ENCODE assay signal across 27 cellular contexts in genomic region chr1:979744-980072, GRCh38. TPM values are rescaled to one million over a fixed set of nuclear protein-coding genes. Genes with fewer than 3 reads are reported as not detected.
"Had no signal": no experiment of that assay in that cellular context is flagged by ENCODE, and none has a peak within 500 bp of the region (broad histone marks: within the 10 kb centered on the region; RNA-seq: fewer than 3 reads in every experiment).

No MANE protein-coding gene starts in this region.

- H3K27me3 ChIP-seq: MG63 had no signal

- DNase-seq: activated B cell treated with CpG ODN at 0.5 μM for 24 hours; activated CD4-positive, alpha-beta memory T cell treated with anti-CD3 and anti-CD28 coated beads for 36 hours; activated CD4-positive, alpha-beta T cell treated with anti-CD3 and anti-CD28 coated beads for 4 hours; activated CD4-positive, alpha-beta T cell treated with anti-CD3 and anti-CD28 coated beads, Interleukin-2, amount 50 U/mL, for 1 hour; activated CD8-positive, alpha-beta memory T cell treated with anti-CD3 and anti-CD28 coated beads, Interleukin-2, amount 50 U/mL, for 4 hours; activated effector memory CD4-positive, alpha-beta T cell treated with Interleukin-2 at 50 U/mL for 16 hours; activated naive CD4-positive, alpha-beta T cell treated with anti-CD3 and anti-CD28 coated beads, Interleukin-2, amount 10 ng/mL, durations not matched to agents 7 days and 5 days; activated naive CD8-positive, alpha-beta T cell treated with anti-CD3 and anti-CD28 coated beads, Interleukin-2, amount 50 U/mL, for 24 hours; activated T-cell treated with anti-CD3 and anti-CD28 coated beads, Interleukin-2, amount 50 U/mL, for 48 hours; brain microvascular endothelial cell; Kasumi-1; KG1; MG63; NCI-H1048; NCI-H1105 treated with DMSO at 0.1 percent for 48 hours; NCI-H1436; NCI-H1694; NCI-H2029; NCI-H510A; NCI-H526; SW 1271; T-helper 1 cell; T-helper 2 cell; T-helper 9 cell had no signal

- H3K9me3 ChIP-seq: MG63 had no signal

- ATAC-seq: activated naive CD8-positive, alpha-beta T cell treated with anti-CD3 and anti-CD28 coated beads, Interleukin-2, amount 50 U/mL, for 24 hours; Panc1 had no signal

- H3K27ac ChIP-seq: brain microvascular endothelial cell, cardiac muscle cell, VCaP had no signal

- H3K36me3 ChIP-seq: brain microvascular endothelial cell, cardiac muscle cell, MG63 had no signal

- H3K4me3 ChIP-seq: cardiac muscle cell, MG63 had no signal

RNA-seq across cellular contexts. Expression of gene PERM1, which starts 2.2 kb away (rescaled TPM):
- total RNA-seq: activated B cell treated with CpG ODN at 0.5 μM for 24 hours; activated CD4-positive, alpha-beta memory T cell treated with anti-CD3 and anti-CD28 coated beads for 36 hours had no signal
